11 cellular contexts compared by ENCODE assay signal in genomic region chrX:73127700-73128241, GRCh38. TPM values are rescaled to one million over a fixed set of nuclear protein-coding genes. Genes with fewer than 3 reads are reported as not detected.
DNase-seq lines count a peak whose midpoint lies in the region; ATAC-seq and TF ChIP-seq lines count a peak whose summit lies in the region.
"Had no signal": no experiment of that assay in that cellular context is flagged by ENCODE, and none has a peak within 500 bp of the region (broad histone marks: within the 10 kb centered on the region; RNA-seq: fewer than 3 reads in every experiment).

No MANE protein-coding gene starts in this region.

- TF ChIP-seq CTCF in adrenal gland (IDR thresholded peaks at IDR 0.05), result no peak

- H3K4me3 Mint-ChIP-seq in activated T-cell treated with anti-CD3 and anti-CD28 coated beads, Interleukin-2, amount 50 U/mL, for 72 hours, result peak overlapping the region; percentile 53 to 63

- ATAC-seq in activated T-cell treated with anti-CD3 and anti-CD28 coated beads, Interleukin-2, amount 50 U/mL, for 72 hours (replicated peaks in 1 of 2), result peak; percentile 44 to 51

- no peak for TF ChIP-seq POLR2A in adrenal gland (IDR thresholded peaks at IDR 0.05)

- H3K4me1 ChIP-seq in stomach smooth muscle (ENCODE audit: control insufficient read depth, insufficient read depth, low read length), result no peaks in the 10 kb centered on the region
- no peaks in the 10 kb centered on the region for H3K4me1 ChIP-seq in adrenal gland (replicated peaks in 1 of 2)
- H3K4me1 ChIP-seq: prostate gland had no signal

- H3K36me3 ChIP-seq in stomach smooth muscle (ENCODE audit: control insufficient read depth in 2 of 2, insufficient read depth in 2 of 2, low read length in 2 of 2) (no peaks in the 10 kb centered on the region), adrenal gland (replicated peaks in 1 of 2) (no peaks in the 10 kb centered on the region)
- H3K36me3 ChIP-seq: prostate gland had no signal

- peak overlapping the region; percentile 35 to 50 for H3K4me3 ChIP-seq in stomach smooth muscle (ENCODE audit: low read length in 2 of 2)
- H3K4me3 ChIP-seq in adrenal gland, result no peak overlapping the region
- H3K4me3 ChIP-seq: prostate gland had no signal

- H3K36me3 Mint-ChIP-seq in activated T-cell treated with anti-CD3 and anti-CD28 coated beads, Interleukin-2, amount 50 U/mL, for 72 hours (ENCODE audit: insufficient read depth in 2 of 2), result peaks cover 0 to 3% of the 10 kb centered on the region in 2 donors

- H3K9ac ChIP-seq in stomach smooth muscle (ENCODE audit: low read length in 2 of 2), result peak overlapping the region; percentile 6 to 22

- peaks cover 20% of the 10 kb centered on the region for H3K27me3 Mint-ChIP-seq in activated T-cell treated with anti-CD3 and anti-CD28 coated beads, Interleukin-2, amount 50 U/mL, for 72 hours (ENCODE audit: low read depth)

- no peak overlapping the region for H3K27ac Mint-ChIP-seq in activated T-cell treated with anti-CD3 and anti-CD28 coated beads, Interleukin-2, amount 50 U/mL, for 72 hours

- no peaks in the 10 kb centered on the region for H3K4me1 Mint-ChIP-seq in activated T-cell treated with anti-CD3 and anti-CD28 coated beads, Interleukin-2, amount 50 U/mL, for 72 hours (ENCODE audit: low read depth)

- H3K27me3 ChIP-seq in stomach smooth muscle (ENCODE audit: control insufficient read depth in 1 of 2, insufficient read depth in 2 of 2, low read length in 2 of 2) (peaks cover 0 to 4% of the 10 kb centered on the region in 2 donors), adrenal gland (peaks cover 13% of the 10 kb centered on the region)

- intact Hi-C loops in adrenal gland (cut with DNase I), result no loop called here

- H3K9me3 ChIP-seq in stomach smooth muscle (ENCODE audit: control insufficient read depth in 2 of 2, low read length in 2 of 2) (no peaks in the 10 kb centered on the region), adrenal gland (replicated peaks in 1 of 3) (no peaks in the 10 kb centered on the region)
- H3K9me3 ChIP-seq: prostate gland had no signal

- no peak overlapping the region for H3K27ac ChIP-seq in stomach smooth muscle (ENCODE audit: low read length)
- no peak overlapping the region for H3K27ac ChIP-seq in adrenal gland
- H3K27ac ChIP-seq: prostate gland had no signal

- 11 to 57% (median 37%) methylated on average over 3 to 23 of the region's 23 CpGs for WGBS in adrenal gland, 4 donors

- H3K9me3 Mint-ChIP-seq in activated T-cell treated with anti-CD3 and anti-CD28 coated beads, Interleukin-2, amount 50 U/mL, for 72 hours, result no peaks in the 10 kb centered on the region

- peak; percentile 7 for DNase-seq in activated naive CD4-positive, alpha-beta T cell treated with anti-CD3 and anti-CD28 coated beads, Interleukin-2, amount 50 U/mL, for 16 hours
- DNase-seq in activated naive CD4-positive, alpha-beta T cell treated with Interleukin-2 at 50 U/mL for 16 hours, result no peak
- peak in 1 of 2 donors; percentile 1 for DNase-seq in activated T-cell treated with anti-CD3 and anti-CD28 coated beads, Interleukin-2, amount 50 U/mL, for 72 hours
- DNase-seq in iPS-NIHi11 (ENCODE audit: low spot score) (peak; percentile 6), NCI-H69 (lab: John Stamatoyannopoulos, UW) (no peak), adrenal gland (no peak), NCI-H2107 (lab: John Stamatoyannopoulos, UW) (no peak)
- DNase-seq: MV-4-11 had no signal

RNA-seq across cellular contexts. Expression of gene PABPC1L2A, which starts 48.5 kb away (rescaled TPM):
- not detected for total RNA-seq in activated T-cell treated with anti-CD3 and anti-CD28 coated beads, Interleukin-2, amount 50 U/mL, for 72 hours
- total RNA-seq in adrenal gland, result 1 to 10 TPM in 1 of 8 donors, under 1 TPM in 1, not detected in 6; 0.69 to 1.1 TPM
- 1 to 10 TPM in 1 of 3 donors, under 1 TPM in 2; 0.17 to 1.1 (median 0.32) TPM for polyA plus RNA-seq in adrenal gland
- total RNA-seq: glomerular endothelial cell had no signal

Comparison
In these comparisons a context has a peak if more than half of its experiments do, and no peak if none do; other contexts are left out.
1. DNase-seq: peak in activated naive CD4-positive, alpha-beta T cell treated with anti-CD3 and anti-CD28 coated beads, Interleukin-2, amount 50 U/mL, for 16 hours (single experiment) and iPS-NIHi11 (single experiment); none in activated naive CD4-positive, alpha-beta T cell treated with Interleukin-2 at 50 U/mL for 16 hours (single experiment), NCI-H69 (single experiment), adrenal gland (0 of 7) and NCI-H2107 (single experiment).
2. H3K4me3 ChIP-seq: peak in stomach smooth muscle (2 of 2); none in adrenal gland (0 of 4).